ENCODE assay signal across 8 cellular contexts in the genomic region with DNA sequence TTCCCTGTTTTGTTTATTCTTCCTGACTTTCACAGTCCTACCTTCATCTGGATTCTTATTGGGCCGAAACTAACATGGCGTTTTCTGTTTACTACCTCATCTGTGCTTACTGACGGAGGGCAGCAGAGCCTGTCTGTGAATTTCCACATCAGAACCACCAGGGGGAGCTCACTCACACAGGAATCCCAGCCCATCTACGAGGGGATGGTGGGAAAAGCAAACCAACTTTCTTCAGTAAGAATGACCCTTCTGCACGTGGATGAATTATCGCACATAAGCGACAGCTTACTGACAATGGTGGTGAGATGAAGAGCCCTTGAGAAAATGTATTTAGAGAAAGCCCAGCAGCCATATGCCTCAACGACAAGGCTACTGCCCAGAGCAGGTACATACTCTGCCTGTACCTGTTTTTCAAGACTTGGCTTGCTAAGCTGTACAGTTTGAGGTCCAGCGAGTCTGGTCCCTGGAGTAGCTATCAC. TPM values are rescaled to one million over a fixed set of nuclear protein-coding genes. Genes with fewer than 3 reads are reported as not detected.
DNase-seq lines count a peak whose midpoint lies in the region; ATAC-seq and TF ChIP-seq lines count a peak whose summit lies in the region.

No MANE protein-coding gene starts in this region.

- H3K9me3 ChIP-seq in ascending aorta (no peaks in the 10 kb centered on the region), right cardiac atrium (ENCODE audit: control insufficient read depth, low read length) (no peaks in the 10 kb centered on the region), sigmoid colon (no peaks in the 10 kb centered on the region)

- intact Hi-C loops in ascending aorta (cut with DNase I) (loop anchor here (1.0 to 10.0 kb wide), 2 partner anchors 41 to 150 kb away; no protein-coding TSS in a partner anchor), right cardiac atrium (cut with DNase I) (loop anchor here in 3 of 4 donors (5.0 to 10.0 kb wide), 2 partner anchors 42 to 340 kb away; no protein-coding TSS in a partner anchor), sigmoid colon (cut with DNase I) (loop anchor here (1.0 to 10.0 kb wide), 4 partner anchors 41 to 330 kb away; a partner anchor contains a TSS), posterior vena cava (cut with DNase I) (loop anchor here in 1 of 2 donors (5.0 kb wide), 1 partner anchor 37 kb away; no protein-coding TSS in a partner anchor)

- H3K4me3 ChIP-seq in ascending aorta (no peak overlapping the region), right cardiac atrium (ENCODE audit: low read length) (no peak overlapping the region), sigmoid colon (no peak overlapping the region)

- TF ChIP-seq CTCF in ascending aorta (IDR thresholded peaks at IDR 0.05) = peak; percentile 86 to 90 (median 90)
- peak; percentile 80 to 91 (median 84) for TF ChIP-seq CTCF in sigmoid colon (IDR thresholded peaks at IDR 0.05)

- 19% methylated on average over 9 of the region's 9 CpGs for WGBS in right cardiac atrium
- WGBS in sigmoid colon, 2 donors = 21 to 36% methylated on average over 9 of the region's 9 CpGs

- H3K4me1 ChIP-seq in ascending aorta (peaks cover 0 to 2% of the 10 kb centered on the region in 2 donors), right cardiac atrium (ENCODE audit: control insufficient read depth, insufficient read depth, low read length) (no peaks in the 10 kb centered on the region), sigmoid colon (peaks cover 0 to 7% (median 3%) of the 10 kb centered on the region in 4 donors)

- ATAC-seq in right cardiac atrium = peak; percentile 85 to 89

- H3K36me3 ChIP-seq in ascending aorta = peaks cover 9 to 52% of the 10 kb centered on the region in 2 donors
- H3K36me3 ChIP-seq in sigmoid colon = peaks cover 14 to 57% (median 17%) of the 10 kb centered on the region in 4 donors

- no peak for TF ChIP-seq POLR2A in sigmoid colon (IDR thresholded peaks at IDR 0.05)

- DNase-seq in DMS 273 treated with DMSO at 0.1 percent for 48 hours (lab: John Stamatoyannopoulos, UW) = peak; percentile 9
- peak; percentile 73 for DNase-seq in HCEC 1CT
- peak; percentile 68 for DNase-seq in NCI-H187 treated with DMSO at 0.1 percent for 48 hours (lab: John Stamatoyannopoulos, UW)
- peak; percentile 15 for DNase-seq in T-helper 22 cell (ENCODE audit: low read depth)
- peak in 1 of 2 donors; percentile 79 for DNase-seq in ascending aorta (ENCODE audit: low spot score in 2 of 2)
- peak; percentile 37 to 67 (median 65) for DNase-seq in right cardiac atrium
- peak; percentile 82 for DNase-seq in sigmoid colon
- DNase-seq in posterior vena cava (ENCODE audit: low spot score) = no peak

- H3K27me3 ChIP-seq in ascending aorta (no peaks in the 10 kb centered on the region), right cardiac atrium (ENCODE audit: control insufficient read depth, insufficient read depth) (no peaks in the 10 kb centered on the region), sigmoid colon (no peaks in the 10 kb centered on the region)

- H3K27ac ChIP-seq in ascending aorta = peak overlapping the region; percentile 27 to 60
- H3K27ac ChIP-seq in right cardiac atrium (ENCODE audit: low read length) = no peak overlapping the region
- peak overlapping the region in 3 of 4 donors; percentile 24 to 47 (median 31) for H3K27ac ChIP-seq in sigmoid colon

- no peak for TF ChIP-seq EP300 in sigmoid colon (IDR thresholded peaks at IDR 0.05)

RNA-seq across cellular contexts. Expression of a gene that starts 42.5 kb away (rescaled TPM):
- total RNA-seq in ascending aorta (not detected), right cardiac atrium (under 1 TPM in 3 of 4 donors, not detected in 1; 0.18 to 0.48 (median 0.20) TPM), sigmoid colon (not detected), posterior vena cava (not detected)
- polyA plus RNA-seq in right cardiac atrium (0.32 TPM), sigmoid colon (10 to 100 TPM in 1 of 3 donors, under 1 TPM in 1, not detected in 1; 0.46 to 13.6 TPM)

RNA-seq across cellular contexts. Expression of a gene that starts 47.3 kb away (rescaled TPM):
- total RNA-seq in ascending aorta = 77.9 TPM
- total RNA-seq in right cardiac atrium = 10 to 100 TPM; 14.3 to 17.7 (median 15.9) TPM
- 16.7 TPM for polyA plus RNA-seq in right cardiac atrium
- 10 to 100 TPM; 13.8 to 28.2 (median 21.6) TPM for total RNA-seq in sigmoid colon
- polyA plus RNA-seq in sigmoid colon = 10 to 100 TPM; 30.3 to 46.3 (median 37.8) TPM
- 10 to 100 TPM; 13.3 to 18.8 TPM for total RNA-seq in posterior vena cava

RNA-seq across cellular contexts. Expression of a gene that starts 57.9 kb away (rescaled TPM):
- total RNA-seq in ascending aorta (not detected), right cardiac atrium (under 1 TPM in 3 of 4 donors, not detected in 1; 0.42 to 0.68 (median 0.50) TPM), sigmoid colon (1 to 10 TPM in 2 of 4 donors, not detected in 2; 2.2 to 3.5 TPM), posterior vena cava (under 1 TPM in 1 of 2 donors, not detected in 1; 0.57 TPM)
- polyA plus RNA-seq in right cardiac atrium (0.18 TPM), sigmoid colon (under 1 TPM in 1 of 3 donors, not detected in 2; 0.64 TPM)
